ENCODE assay signal across 20 cellular contexts in the genomic region with DNA sequence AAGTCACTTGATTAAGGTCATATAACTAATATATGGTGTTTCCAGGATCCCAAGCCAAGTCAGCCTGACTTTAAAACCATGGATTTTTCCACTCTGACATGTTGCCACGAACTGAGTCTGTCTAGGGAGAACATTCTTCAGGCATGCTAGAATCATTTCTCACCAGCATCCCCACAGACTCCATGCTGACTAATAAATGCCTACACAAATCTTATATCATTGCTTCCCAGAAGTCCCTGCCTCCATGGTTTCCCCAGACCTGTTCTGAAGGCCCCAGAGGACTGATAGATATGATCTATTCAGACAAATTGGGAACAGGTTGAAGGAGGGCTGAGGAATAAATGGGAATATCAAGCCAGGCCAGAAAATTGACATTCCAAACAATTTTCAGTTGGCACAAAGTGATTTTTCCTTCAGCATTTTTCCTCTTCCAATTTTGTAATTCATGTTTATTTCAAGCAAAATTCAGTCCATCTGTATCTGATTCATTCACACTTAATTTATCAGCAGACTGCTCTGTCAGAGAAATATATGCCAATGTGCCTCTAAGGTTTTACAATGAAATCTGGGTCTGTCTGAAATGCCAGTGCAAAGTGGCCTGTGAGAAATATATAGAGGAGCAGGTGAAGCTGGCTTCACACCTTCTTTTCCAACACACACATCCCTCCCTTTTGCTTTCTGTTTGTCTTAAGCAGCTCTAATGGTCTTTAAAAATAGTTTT.
A peak's percentile ranks its signal among the peaks of the same experiment; 100 is the strongest.
DNase-seq lines count a peak whose midpoint lies in the region; ATAC-seq, FAIRE-seq and TF ChIP-seq lines count a peak whose summit lies in the region.
"Had no signal": no experiment of that assay in that cellular context is flagged by ENCODE, and none has a peak within 500 bp of the region (broad histone marks: within the 10 kb centered on the region; RNA-seq: fewer than 3 reads in every experiment).

No MANE protein-coding gene starts in this region.

- no peak overlapping the region for H2AK5ac ChIP-seq in IMR-90 (ENCODE audit: low read depth, low read length)

- H2BK120ac ChIP-seq in IMR-90 (ENCODE audit: low read depth, low read length) = no peak overlapping the region

- H2BK5ac ChIP-seq in IMR-90 (ENCODE audit: low read depth, low read length, poor library complexity, severe bottlenecking) = peak overlapping the region; percentile 3

- no peak overlapping the region for H4K8ac ChIP-seq in IMR-90 (ENCODE audit: low read depth in 2 of 2, low read length in 2 of 2)

- no peak overlapping the region for H3K9ac ChIP-seq in IMR-90 (ENCODE audit: low read depth, low read length)
- H3K9ac ChIP-seq: KMS-11 had no signal

- no peaks in the 10 kb centered on the region for H3K27me3 ChIP-seq in IMR-90 (ENCODE audit: control insufficient read depth, insufficient read depth, low read length)
- no peaks in the 10 kb centered on the region for H3K27me3 ChIP-seq in testis
- H3K27me3 ChIP-seq: SJSA1, vagina had no signal

- no peaks in the 10 kb centered on the region for H3K36me3 ChIP-seq in IMR-90 (ENCODE audit: control insufficient read depth, insufficient read depth, low read length)
- no peaks in the 10 kb centered on the region for H3K36me3 ChIP-seq in testis (ENCODE audit: low read depth, missing control alignments)
- H3K36me3 ChIP-seq: SJSA1, vagina had no signal

- H3K27me3 Mint-ChIP-seq in activated naive CD8-positive, alpha-beta T cell treated with anti-CD3 and anti-CD28 coated beads for 36 hours = peaks cover 29% of the 10 kb centered on the region
- H3K27me3 Mint-ChIP-seq: progenitor cell of endocrine pancreas had no signal

- H3K14ac ChIP-seq in IMR-90 (replicated peaks; ENCODE audit: low read depth, low read length) = no peak overlapping the region

- no peak overlapping the region for H2BK20ac ChIP-seq in IMR-90 (ENCODE audit: low read depth, low read length)

- peak; percentile 95 for ATAC-seq in IMR-90 (ENCODE audit: low read depth)
- ATAC-seq: activated naive CD4-positive, alpha-beta T cell treated with anti-CD3 and anti-CD28 coated beads, Interleukin-2, amount 50 U/mL, for 72 hours; left colon; stimulated activated naive CD8-positive, alpha-beta T cell treated with anti-CD3 and anti-CD28 coated beads, Interleukin-15, amount 100 ng/mL, for 72 hours had no signal

- H2AFZ ChIP-seq in IMR-90 (replicated peaks; ENCODE audit: low read length, poor library complexity) = no peak overlapping the region

- H3K4me1 ChIP-seq in IMR-90 (ENCODE audit: control insufficient read depth, insufficient read depth, low read length) (peaks cover 2% of the 10 kb centered on the region; the same call in 1 of the 2 replicates), testis (no peaks in the 10 kb centered on the region)
- H3K4me1 ChIP-seq: SJSA1, vagina had no signal

- H3K9me3 ChIP-seq in IMR-90 (ENCODE audit: control insufficient read depth, insufficient read depth, low read length) (no peaks in the 10 kb centered on the region), testis (no peaks in the 10 kb centered on the region)
- H3K9me3 ChIP-seq: SJSA1, vagina had no signal

- no peak for FAIRE-seq in frontal cortex (lab: Jason Lieb, UNC)
- FAIRE-seq: endometrium had no signal

- H3K9me3 Mint-ChIP-seq in activated naive CD8-positive, alpha-beta T cell treated with anti-CD3 and anti-CD28 coated beads for 36 hours = no peaks in the 10 kb centered on the region
- H3K9me3 Mint-ChIP-seq: activated naive CD4-positive, alpha-beta T cell treated with anti-CD3 and anti-CD28 coated beads, Interleukin-2, amount 50 U/mL, for 72 hours; stimulated activated naive CD8-positive, alpha-beta T cell treated with anti-CD3 and anti-CD28 coated beads, Interleukin-15, amount 100 ng/mL, for 72 hours had no signal

- no peak overlapping the region for H3K27ac Mint-ChIP-seq in activated naive CD8-positive, alpha-beta T cell treated with anti-CD3 and anti-CD28 coated beads for 36 hours
- H3K27ac Mint-ChIP-seq: activated naive CD4-positive, alpha-beta T cell treated with anti-CD3 and anti-CD28 coated beads, Interleukin-2, amount 50 U/mL, for 72 hours; progenitor cell of endocrine pancreas; stimulated activated naive CD8-positive, alpha-beta T cell treated with anti-CD3 and anti-CD28 coated beads, Interleukin-15, amount 100 ng/mL, for 72 hours had no signal

- H3K18ac ChIP-seq in IMR-90 (ENCODE audit: low read depth, low read length) = no peak overlapping the region; the same call in 1 of the 2 replicates

- H3K4ac ChIP-seq in IMR-90 (ENCODE audit: low read depth, low read length) = no peak overlapping the region

- H3K9me1 ChIP-seq in IMR-90 (ENCODE audit: insufficient read depth, low read length) = no peaks in the 10 kb centered on the region

- intact Hi-C loops in IMR-90 (cut with micrococcal nuclease) (no loop called here), testis (cut with DNase I; ENCODE audit: low total_unique reads) (no loop called here)

- H3K4me3 ChIP-seq in IMR-90 (ENCODE audit: insufficient read depth, low read depth, low read length) (no peak overlapping the region), testis (no peak overlapping the region)
- H3K4me3 ChIP-seq: SJSA1, vagina had no signal

- dilution Hi-C loops in IMR-90 (cut with HindIII; ENCODE audit: low sequenced_read_pairs, unreplicated experiment) = no loop called here

- H3K27ac ChIP-seq in IMR-90 (ENCODE audit: insufficient read depth, low read length) (no peak overlapping the region), testis (no peak overlapping the region)
- H3K27ac ChIP-seq: KMS-11, SJSA1, vagina had no signal

- H4K20me1 ChIP-seq in IMR-90 (ENCODE audit: insufficient read depth, low read length) = no peaks in the 10 kb centered on the region

- no peak overlapping the region for H3K23ac ChIP-seq in IMR-90 (ENCODE audit: low read depth, low read length)

- peak overlapping the region; percentile 23; the same call in 1 of the 2 replicates for H3K4me2 ChIP-seq in IMR-90 (ENCODE audit: low read depth, low read length)
- H3K4me2 ChIP-seq: KMS-11 had no signal

- TF ChIP-seq RAD21 in IMR-90 (IDR thresholded peaks at IDR 0.05; ENCODE audit: low read length) = no peak

- in situ Hi-C loops in IMR-90 (cut with MboI; ENCODE audit: low sequenced_read_pairs) = no loop called here

- TF ChIP-seq POLR2A in IMR-90 (IDR thresholded peaks at IDR 0.05; ENCODE audit: low read depth, low read length) (no peak), testis (IDR thresholded peaks at IDR 0.05) (no peak)

- POLR2A ChIA-PET in IMR-90 (lab: Charles Lee; ENCODE audit: unreplicated experiment) = no interaction called here

- H4K5ac ChIP-seq in IMR-90 (ENCODE audit: low read depth, low read length) = 0 out of 2 replicates have a peak overlapping the region, but pooled peaks have one; percentile 36

- no TSS peak for BruUV-seq in IMR-90 (replicated peaks; lab: Mats Ljungman, UMichigan)

- no CpG with 5 or more reads among the region's 1 CpG for WGBS in IMR-90 (ENCODE audit: extremely low coverage in 2 of 2, insufficient read length in 1 of 2), 2 experiments
- 69 to 81% methylated on average over 1 of the region's 1 CpG for WGBS in testis, 2 donors

- CTCF ChIA-PET in IMR-90 (lab: Yijun Ruan, JAX) = no interaction called here

- no peak overlapping the region for H4K91ac ChIP-seq in IMR-90 (ENCODE audit: insufficient read depth, low read depth, low read length)

- no peak overlapping the region for H2AK9ac ChIP-seq in IMR-90 (replicated peaks; ENCODE audit: low read depth, low read length, poor library complexity)

- H2BK15ac ChIP-seq in IMR-90 (ENCODE audit: low read depth, low read length) = no peak overlapping the region

- peak; percentile 59 for DNase-seq in AG08396 (ENCODE audit: low spot score)
- DNase-seq in IMR-90 = peak; percentile 90
- DNase-seq in dedifferentiated amniotic fluid mesenchymal stem cell (ENCODE audit: extremely low spot score) = peak; percentile 83
- peak; percentile 68 for DNase-seq in kidney tubule cell (ENCODE audit: low spot score)
- no peak for DNase-seq in testis
- DNase-seq in activated naive CD8-positive, alpha-beta T cell treated with anti-CD3 and anti-CD28 coated beads for 36 hours = no peak
- no peak for DNase-seq in frontal cortex (ENCODE audit: low spot score in 2 of 2)
- no peak for DNase-seq in SKM-1 treated with dmso at 0.1 percent for 144 hours (lab: John Stamatoyannopoulos, UW; ENCODE audit: unreplicated experiment)
- DNase-seq: activated CD4-positive, alpha-beta T cell treated with anti-CD3 and anti-CD28 coated beads, Interleukin-2, amount 50 U/mL, for 1 hour; cerebellar nuclear complex; left colon; NCI-H1436 treated with DMSO at 0.1 percent for 48 hours; NCI-H446 treated with DMSO at 0.1 percent for 48 hours; stimulated activated naive CD8-positive, alpha-beta T cell treated with anti-CD3 and anti-CD28 coated beads, Interleukin-15, amount 100 ng/mL, for 72 hours had no signal

- TF ChIP-seq CTCF in IMR-90 (conservative IDR thresholded peaks at IDR 0.05; ENCODE audit: low read depth, low read length) (no peak), testis (IDR thresholded peaks at IDR 0.05) (no peak)

- no peak overlapping the region for H3K56ac ChIP-seq in IMR-90 (ENCODE audit: extremely low read depth, insufficient read depth, low read length)

- H3K4me3 Mint-ChIP-seq in activated naive CD8-positive, alpha-beta T cell treated with anti-CD3 and anti-CD28 coated beads for 36 hours = no peak overlapping the region
- H3K4me3 Mint-ChIP-seq: stimulated activated naive CD8-positive, alpha-beta T cell treated with anti-CD3 and anti-CD28 coated beads, Interleukin-15, amount 100 ng/mL, for 72 hours had no signal

- H3K79me1 ChIP-seq in IMR-90 (ENCODE audit: low read depth in 1 of 2, low read length in 2 of 2) = no peaks in the 10 kb centered on the region

- H3K4me1 Mint-ChIP-seq in activated naive CD8-positive, alpha-beta T cell treated with anti-CD3 and anti-CD28 coated beads for 36 hours = no peaks in the 10 kb centered on the region
- H3K4me1 Mint-ChIP-seq: stimulated activated naive CD8-positive, alpha-beta T cell treated with anti-CD3 and anti-CD28 coated beads, Interleukin-15, amount 100 ng/mL, for 72 hours had no signal

- no peaks in the 10 kb centered on the region for H3K36me3 Mint-ChIP-seq in activated naive CD8-positive, alpha-beta T cell treated with anti-CD3 and anti-CD28 coated beads for 36 hours
- H3K36me3 Mint-ChIP-seq: activated naive CD4-positive, alpha-beta T cell treated with anti-CD3 and anti-CD28 coated beads, Interleukin-2, amount 50 U/mL, for 72 hours had no signal

TF ChIP-seq in IMR-90, 13 proteins besides CTCF, POLR2A, EP300 and RAD21 (continues in another document):
- no peak for TF ChIP-seq ELK1 (IDR thresholded peaks at IDR 0.05; ENCODE audit: borderline replicate concordance, low read depth, low read length)

Comparison
In these comparisons a context has a peak if more than half of its experiments do, and no peak if none do; other contexts are left out.
1. DNase-seq: peak in AG08396 (single experiment), IMR-90 (single experiment), dedifferentiated amniotic fluid mesenchymal stem cell (single experiment) and kidney tubule cell (single experiment); none in testis (single experiment), activated naive CD8-positive, alpha-beta T cell treated with anti-CD3 and anti-CD28 coated beads for 36 hours (single experiment), frontal cortex (0 of 2) and SKM-1 treated with dmso at 0.1 percent for 144 hours (single experiment).